23 cellular contexts compared by ENCODE assay signal in the genomic region with DNA sequence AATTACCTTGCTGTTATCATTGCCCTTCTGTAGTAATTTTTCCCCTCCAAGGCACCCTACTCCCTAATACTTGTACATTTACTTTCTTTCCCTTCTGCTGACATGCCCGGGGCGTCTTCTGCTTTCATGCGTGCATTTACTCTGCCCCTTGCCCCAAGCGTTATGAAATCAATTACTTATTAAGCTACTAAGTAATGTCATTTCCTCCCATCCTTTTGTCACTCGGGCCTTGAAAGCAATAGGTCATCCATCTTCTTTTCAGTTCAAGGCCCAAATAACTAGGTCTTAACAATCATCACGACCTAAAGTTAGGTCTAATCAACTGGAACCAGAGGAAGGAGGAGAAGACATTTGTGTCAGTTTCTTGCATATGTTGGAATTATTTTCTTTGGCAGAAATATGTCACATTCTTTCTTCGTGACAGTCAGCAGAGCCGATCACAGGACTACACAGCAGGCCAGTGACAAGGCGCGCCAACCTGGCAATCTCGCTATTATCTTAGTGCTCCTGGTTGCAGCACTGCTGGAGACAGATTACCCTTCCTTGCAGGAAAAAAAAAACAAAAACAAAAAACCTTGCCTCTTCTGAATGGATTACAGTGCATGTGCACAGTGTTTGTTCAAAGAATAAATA.
A peak's percentile ranks its signal among the peaks of the same experiment; 100 is the strongest.
DNase-seq lines count a peak whose midpoint lies in the region; ATAC-seq and TF ChIP-seq lines count a peak whose summit lies in the region.
"Had no signal": no experiment of that assay in that cellular context is flagged by ENCODE, and none has a peak within 500 bp of the region (broad histone marks: within the 10 kb centered on the region; RNA-seq: fewer than 3 reads in every experiment).

No MANE protein-coding gene starts in this region.

- TF ChIP-seq CTCF in nephron (IDR thresholded peaks at IDR 0.05; ENCODE audit: unreplicated experiment in 3 of 3): no peak

- in situ Hi-C loops in G401 (cut with HindIII; ENCODE audit: low sequenced_read_pairs): no loop called here

- H3K4me3 Mint-ChIP-seq in nephron: peak overlapping the region in 1 of 3 experiments; percentile 16
- H3K4me3 Mint-ChIP-seq: activated CD4-positive, alpha-beta memory T cell treated with anti-CD3 and anti-CD28 coated beads, Interleukin-2, amount 10 ng/mL, durations not matched to agents 7 days and 5 days; activated naive CD4-positive, alpha-beta T cell treated with anti-CD3 and anti-CD28 coated beads, Interleukin-2, amount 50 U/mL, for 24 hours; activated T-cell treated with anti-CD3 and anti-CD28 coated beads, Interleukin-2, amount 50 U/mL, for 4 hours; CD8-positive, alpha-beta memory T cell; stimulated activated naive CD8-positive, alpha-beta T cell treated with anti-CD3 and anti-CD28 coated beads, Interleukin-15, Interleukin-2, amounts not matched to agents 100 ng/mL and 50 ng/mL, for 24 hours had no signal

- no peak for ATAC-seq in HG03520 (IDR thresholded peaks at IDR 0.05; ENCODE audit: unreplicated experiment)
- ATAC-seq: activated T-cell treated with anti-CD3 and anti-CD28 coated beads, Interleukin-2, amount 50 U/mL, for 4 hours; left cardiac atrium had no signal

- peak overlapping the region; percentile 63 to 95 (median 74) for H3K27ac Mint-ChIP-seq in nephron
- H3K27ac Mint-ChIP-seq: activated CD4-positive, alpha-beta memory T cell treated with anti-CD3 and anti-CD28 coated beads, Interleukin-2, amount 10 ng/mL, durations not matched to agents 7 days and 5 days; activated naive CD4-positive, alpha-beta T cell treated with anti-CD3 and anti-CD28 coated beads, Interleukin-2, amount 50 U/mL, for 24 hours; CD8-positive, alpha-beta memory T cell; stimulated activated naive CD8-positive, alpha-beta T cell treated with anti-CD3 and anti-CD28 coated beads, Interleukin-15, Interleukin-2, amounts not matched to agents 100 ng/mL and 50 ng/mL, for 24 hours had no signal

- H3K27me3 Mint-ChIP-seq in nephron (ENCODE audit: low read depth): no peaks in the 10 kb centered on the region
- H3K27me3 Mint-ChIP-seq: activated naive CD4-positive, alpha-beta T cell treated with anti-CD3 and anti-CD28 coated beads, Interleukin-2, amount 50 U/mL, for 24 hours; stimulated activated naive CD8-positive, alpha-beta T cell treated with anti-CD3 and anti-CD28 coated beads, Interleukin-15, Interleukin-2, amounts not matched to agents 100 ng/mL and 50 ng/mL, for 24 hours had no signal

- H3K4me1 Mint-ChIP-seq in nephron: peaks cover 4% of the 10 kb centered on the region
- H3K4me1 Mint-ChIP-seq: activated CD4-positive, alpha-beta memory T cell treated with anti-CD3 and anti-CD28 coated beads, Interleukin-2, amount 10 ng/mL, durations not matched to agents 7 days and 5 days had no signal

- no peaks in the 10 kb centered on the region for H3K9me3 Mint-ChIP-seq in nephron
- H3K9me3 Mint-ChIP-seq: activated CD4-positive, alpha-beta memory T cell treated with anti-CD3 and anti-CD28 coated beads, Interleukin-2, amount 10 ng/mL, durations not matched to agents 7 days and 5 days; activated naive CD4-positive, alpha-beta T cell treated with anti-CD3 and anti-CD28 coated beads, Interleukin-2, amount 50 U/mL, for 24 hours; activated T-cell treated with anti-CD3 and anti-CD28 coated beads, Interleukin-2, amount 50 U/mL, for 4 hours; CD8-positive, alpha-beta memory T cell; stimulated activated naive CD8-positive, alpha-beta T cell treated with anti-CD3 and anti-CD28 coated beads, Interleukin-15, Interleukin-2, amounts not matched to agents 100 ng/mL and 50 ng/mL, for 24 hours had no signal

- peak; percentile 79 for DNase-seq in G401 (ENCODE audit: low spot score)
- peak; percentile 16 for DNase-seq in NCI-H146 treated with DMSO at 0.1 percent for 48 hours (lab: John Stamatoyannopoulos, UW; ENCODE audit: unreplicated experiment)
- peak; percentile 39 for DNase-seq in glomerular visceral epithelial cell (ENCODE audit: extremely low spot score)
- DNase-seq in NCI-H510A (lab: John Stamatoyannopoulos, UW): no peak
- DNase-seq in activated CD8-positive, alpha-beta memory T cell treated with anti-CD3 and anti-CD28 coated beads, Interleukin-2, amount 50 U/mL, for 48 hours: no peak
- no peak for DNase-seq in NCI-H345 (lab: John Stamatoyannopoulos, UW)
- DNase-seq: activated CD4-positive, alpha-beta memory T cell treated with anti-CD3 and anti-CD28 coated beads, Interleukin-2, amount 10 ng/mL, durations not matched to agents 7 days and 5 days; activated T-cell treated with anti-CD3 and anti-CD28 coated beads, Interleukin-2, amount 50 U/mL, for 4 hours; CD8-positive, alpha-beta memory T cell; hypothalamus; left cardiac atrium; MG63; NCI-H187 treated with DMSO at 0.1 percent for 48 hours; NCI-H524; SHP77; stimulated activated CD4-positive, alpha-beta T cell treated with anti-CD3 and anti-CD28 coated beads, Interleukin-1b, Interleukin-23, amount 100 ng/mL, for 48 hours; T-helper 2 cell; trophoblast cell; WERI-Rb-1 had no signal

- H3K36me3 Mint-ChIP-seq in nephron (ENCODE audit: low read depth): no peaks in the 10 kb centered on the region
- H3K36me3 Mint-ChIP-seq: activated naive CD4-positive, alpha-beta T cell treated with anti-CD3 and anti-CD28 coated beads, Interleukin-2, amount 50 U/mL, for 24 hours; CD8-positive, alpha-beta memory T cell had no signal

Comparison
In these comparisons a context has a peak if more than half of its experiments do, and no peak if none do; other contexts are left out.
1. DNase-seq: peak in G401 (single experiment), NCI-H146 treated with DMSO at 0.1 percent for 48 hours (single experiment) and glomerular visceral epithelial cell (single experiment); none in NCI-H510A (single experiment), activated CD8-positive, alpha-beta memory T cell treated with anti-CD3 and anti-CD28 coated beads, Interleukin-2, amount 50 U/mL, for 48 hours (single experiment) and NCI-H345 (single experiment).